Comparison of ENCODE assay signal across 8 cellular contexts in genomic region chr4:158208931-158209640, GRCh38. TPM values are rescaled to one million over a fixed set of nuclear protein-coding genes. Genes with fewer than 3 reads are reported as not detected.
A peak's percentile ranks its signal among the peaks of the same experiment; 100 is the strongest.
DNase-seq lines count a peak whose midpoint lies in the region; ATAC-seq and TF ChIP-seq lines count a peak whose summit lies in the region.

No MANE protein-coding gene starts in this region.

- no peaks in the 10 kb centered on the region for H4K20me1 ChIP-seq in Karpas-422 (ENCODE audit: insufficient read depth, low read depth, low read length)

- H3K9me3 Mint-ChIP-seq in activated T-helper 17 cell treated with anti-CD3 and anti-CD28 coated beads, Interleukin-2, amount 50 U/mL, for 72 hours: no peaks in the 10 kb centered on the region
- no peaks in the 10 kb centered on the region for H3K9me3 Mint-ChIP-seq in activated CD4-positive, alpha-beta T cell treated with anti-CD3 and anti-CD28 coated beads, Interleukin-2, amount 10 ng/mL, durations not matched to agents 7 days and 5 days

- H3K36me3 Mint-ChIP-seq in activated T-helper 17 cell treated with anti-CD3 and anti-CD28 coated beads, Interleukin-2, amount 50 U/mL, for 72 hours (ENCODE audit: low read depth): no peaks in the 10 kb centered on the region
- no peaks in the 10 kb centered on the region for H3K36me3 Mint-ChIP-seq in activated CD4-positive, alpha-beta T cell treated with anti-CD3 and anti-CD28 coated beads, Interleukin-2, amount 10 ng/mL, durations not matched to agents 7 days and 5 days (ENCODE audit: low read depth)

- H3K9ac ChIP-seq in parathyroid adenoma: no peak overlapping the region
- no peak overlapping the region for H3K9ac ChIP-seq in Karpas-422 (ENCODE audit: low read length)

- intact Hi-C loops in mucosa of descending colon (cut with DNase I, micrococcal nuclease): no loop called here

- no peaks in the 10 kb centered on the region for H3K36me3 ChIP-seq in parathyroid adenoma (ENCODE audit: control insufficient read depth, insufficient read depth, low read length)
- H3K36me3 ChIP-seq in mucosa of descending colon (ENCODE audit: low read depth): no peaks in the 10 kb centered on the region
- H3K36me3 ChIP-seq in Karpas-422 (ENCODE audit: insufficient read depth, low read length): no peaks in the 10 kb centered on the region

- H3K4me2 ChIP-seq in parathyroid adenoma (ENCODE audit: low read length): no peak overlapping the region
- no peak overlapping the region for H3K4me2 ChIP-seq in Karpas-422 (ENCODE audit: low read depth, low read length, poor library complexity, severe bottlenecking)

- DNase-seq in mucosa of descending colon (no peak), Karpas-422 (no peak), cortex of kidney (lab: John Stamatoyannopoulos, UW) (no peak)
- DNase-seq in activated CD4-positive, alpha-beta T cell treated with anti-CD3 and anti-CD28 coated beads, Interleukin-2, amount 10 ng/mL, durations not matched to agents 7 days and 5 days: no peak

- H3K9me3 ChIP-seq in parathyroid adenoma (ENCODE audit: control insufficient read depth, low read length) (no peaks in the 10 kb centered on the region), mucosa of descending colon (no peaks in the 10 kb centered on the region), Karpas-422 (ENCODE audit: low read length) (no peaks in the 10 kb centered on the region)

- CTCF ChIA-PET in activated CD4-positive, alpha-beta T cell treated with anti-CD3 and anti-CD28 coated beads, Interleukin-2, amount 10 ng/mL, durations not matched to agents 7 days and 5 days (lab: Charles Lee): interaction anchor here (0.6 kb wide), 1 partner anchor 73 kb away, joined by 3 read pairs; no protein-coding TSS in a partner anchor

- H3K27ac ChIP-seq in parathyroid adenoma: no peak overlapping the region
- no peak overlapping the region for H3K27ac ChIP-seq in Karpas-422 (ENCODE audit: low read length)

- TF ChIP-seq CTCF in parathyroid adenoma (IDR thresholded peaks at IDR 0.05): no peak
- TF ChIP-seq CTCF in mucosa of descending colon (IDR thresholded peaks at IDR 0.05): no peak

- peaks cover 7% of the 10 kb centered on the region for H3K4me1 Mint-ChIP-seq in activated T-helper 17 cell treated with anti-CD3 and anti-CD28 coated beads, Interleukin-2, amount 50 U/mL, for 72 hours
- H3K4me1 Mint-ChIP-seq in activated CD4-positive, alpha-beta T cell treated with anti-CD3 and anti-CD28 coated beads, Interleukin-2, amount 10 ng/mL, durations not matched to agents 7 days and 5 days: peaks cover 21% of the 10 kb centered on the region

- no peaks in the 10 kb centered on the region for H3K27me3 ChIP-seq in parathyroid adenoma (ENCODE audit: control insufficient read depth, insufficient read depth, low read length)
- H3K27me3 ChIP-seq in Karpas-422 (ENCODE audit: low read length): no peaks in the 10 kb centered on the region

- H3K79me2 ChIP-seq in parathyroid adenoma: no peaks in the 10 kb centered on the region
- no peaks in the 10 kb centered on the region for H3K79me2 ChIP-seq in Karpas-422 (ENCODE audit: low read length)

- no peak overlapping the region for H3K4me3 ChIP-seq in parathyroid adenoma (ENCODE audit: low read depth, low read length)
- no peak overlapping the region for H3K4me3 ChIP-seq in mucosa of descending colon
- no peak overlapping the region for H3K4me3 ChIP-seq in Karpas-422 (ENCODE audit: low read length)

- H3K4me3 Mint-ChIP-seq in activated T-helper 17 cell treated with anti-CD3 and anti-CD28 coated beads, Interleukin-2, amount 50 U/mL, for 72 hours: peak overlapping the region; percentile 83
- H3K4me3 Mint-ChIP-seq in activated CD4-positive, alpha-beta T cell treated with anti-CD3 and anti-CD28 coated beads, Interleukin-2, amount 10 ng/mL, durations not matched to agents 7 days and 5 days: no peak overlapping the region

- H3K4me1 ChIP-seq in parathyroid adenoma (no peaks in the 10 kb centered on the region), mucosa of descending colon (ENCODE audit: low read depth) (peaks cover 3% of the 10 kb centered on the region), Karpas-422 (ENCODE audit: low read length) (no peaks in the 10 kb centered on the region)

- H3K27me3 Mint-ChIP-seq in activated T-helper 17 cell treated with anti-CD3 and anti-CD28 coated beads, Interleukin-2, amount 50 U/mL, for 72 hours: peaks cover 29% of the 10 kb centered on the region
- H3K27me3 Mint-ChIP-seq in activated CD4-positive, alpha-beta T cell treated with anti-CD3 and anti-CD28 coated beads, Interleukin-2, amount 10 ng/mL, durations not matched to agents 7 days and 5 days: peaks cover 27% of the 10 kb centered on the region

- no peak overlapping the region for H3K27ac Mint-ChIP-seq in activated T-helper 17 cell treated with anti-CD3 and anti-CD28 coated beads, Interleukin-2, amount 50 U/mL, for 72 hours
- H3K27ac Mint-ChIP-seq in activated CD4-positive, alpha-beta T cell treated with anti-CD3 and anti-CD28 coated beads, Interleukin-2, amount 10 ng/mL, durations not matched to agents 7 days and 5 days: no peak overlapping the region

- H2AFZ ChIP-seq in parathyroid adenoma (peak overlapping the region; percentile 22), Karpas-422 (ENCODE audit: low read length) (no peak overlapping the region)

- H3K9me2 ChIP-seq in Karpas-422 (replicated peaks; ENCODE audit: insufficient read depth, low read length): no peaks in the 10 kb centered on the region; the same call in 1 of the 2 replicates

- peak; percentile 57 for ATAC-seq in GM18868 (IDR thresholded peaks at IDR 0.05; ENCODE audit: unreplicated experiment)
- peak; percentile 80 for ATAC-seq in HG03039 (IDR thresholded peaks at IDR 0.05; ENCODE audit: unreplicated experiment)
- ATAC-seq in activated T-helper 17 cell treated with anti-CD3 and anti-CD28 coated beads, Interleukin-2, amount 50 U/mL, for 72 hours (replicated peaks): no peak
- ATAC-seq in mucosa of descending colon: no peak

- POLR2A ChIA-PET in activated CD4-positive, alpha-beta T cell treated with anti-CD3 and anti-CD28 coated beads, Interleukin-2, amount 10 ng/mL, durations not matched to agents 7 days and 5 days (lab: Charles Lee): no interaction called here

RNA-seq across cellular contexts. Expression of gene TMEM144, which starts 1.2 kb away (rescaled TPM):
- total RNA-seq in activated T-helper 17 cell treated with anti-CD3 and anti-CD28 coated beads, Interleukin-2, amount 50 U/mL, for 72 hours: under 1 TPM; 0.32 to 0.69 TPM
- 10 to 100 TPM; 16.1 to 36.7 (median 32.4) TPM for total RNA-seq in mucosa of descending colon
- total RNA-seq in Karpas-422 (2014; rRNA removed; shearing (Covaris generic); ENCODE audit: low replicate concordance): not detected in 2 replicates
- not detected for total RNA-seq in activated CD4-positive, alpha-beta T cell treated with anti-CD3 and anti-CD28 coated beads, Interleukin-2, amount 10 ng/mL, durations not matched to agents 7 days and 5 days

RNA-seq across cellular contexts. Expression of gene GASK1B, which starts 36.3 kb away (rescaled TPM):
- not detected for total RNA-seq in activated T-helper 17 cell treated with anti-CD3 and anti-CD28 coated beads, Interleukin-2, amount 50 U/mL, for 72 hours
- 10 to 100 TPM; 10.3 to 21.6 (median 20.2) TPM for total RNA-seq in mucosa of descending colon
- total RNA-seq in Karpas-422 (2014; rRNA removed; shearing (Covaris generic); ENCODE audit: low replicate concordance): not detected in 2 replicates
- total RNA-seq in activated CD4-positive, alpha-beta T cell treated with anti-CD3 and anti-CD28 coated beads, Interleukin-2, amount 10 ng/mL, durations not matched to agents 7 days and 5 days: not detected

Comparison
In these comparisons a context has a peak if more than half of its experiments do, and no peak if none do; other contexts are left out.
1. ATAC-seq: peak in GM18868 (single experiment) and HG03039 (single experiment); none in activated T-helper 17 cell treated with anti-CD3 and anti-CD28 coated beads, Interleukin-2, amount 50 U/mL, for 72 hours (single experiment) and mucosa of descending colon (single experiment).
2. RNA of gene TMEM144, which starts 1.2 kb away (total RNA-seq): 16.1 to 36.7 TPM in mucosa of descending colon; 0.32 to 0.69 TPM in activated T-helper 17 cell treated with anti-CD3 and anti-CD28 coated beads, Interleukin-2, amount 50 U/mL, for 72 hours, not detected in activated CD4-positive, alpha-beta T cell treated with anti-CD3 and anti-CD28 coated beads, Interleukin-2, amount 10 ng/mL, durations not matched to agents 7 days and 5 days and not detected in Karpas-422; every median in the first group is over 10 times any median in the second.
3. RNA of gene GASK1B, which starts 36.3 kb away (total RNA-seq): 10.3 to 21.6 TPM in mucosa of descending colon; not detected in activated T-helper 17 cell treated with anti-CD3 and anti-CD28 coated beads, Interleukin-2, amount 50 U/mL, for 72 hours, not detected in Karpas-422 and not detected in activated CD4-positive, alpha-beta T cell treated with anti-CD3 and anti-CD28 coated beads, Interleukin-2, amount 10 ng/mL, durations not matched to agents 7 days and 5 days; every median in the first group is over 10 times any median in the second.